16 cellular contexts compared by ENCODE assay signal in the genomic region with DNA sequence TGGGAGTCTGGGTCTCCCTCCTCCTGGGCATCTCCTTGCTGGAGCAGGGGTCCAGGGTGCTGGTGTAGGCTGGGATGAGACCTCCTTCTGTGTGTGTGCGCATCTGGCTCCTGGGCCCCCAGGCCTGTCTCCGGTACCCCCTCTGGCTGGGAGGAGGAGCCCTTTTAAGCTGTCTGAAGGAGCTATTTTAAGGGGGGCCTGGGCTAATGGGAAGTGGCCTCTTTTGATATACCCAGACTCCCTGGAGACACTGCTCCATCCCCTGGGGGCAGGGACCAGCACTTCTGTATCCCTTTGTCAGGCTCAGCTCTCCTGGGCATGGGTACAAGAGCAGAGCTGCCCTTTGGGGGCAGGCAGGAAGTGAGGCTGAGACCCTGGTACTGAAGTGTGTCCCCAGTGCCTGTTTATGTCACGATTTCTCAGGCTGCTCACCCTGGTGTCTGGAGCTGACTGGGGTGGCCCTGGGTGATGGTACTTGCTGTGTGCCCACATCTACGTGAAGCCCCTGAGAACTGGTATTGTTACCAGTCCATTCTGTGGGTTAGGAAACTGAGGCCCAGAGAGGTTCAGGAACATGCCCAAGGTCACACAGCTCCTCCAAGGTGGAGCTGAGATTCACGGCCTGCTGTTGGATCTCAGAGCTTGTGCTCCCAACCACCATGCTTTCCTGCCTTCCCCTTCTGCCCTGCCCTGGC. TPM values are rescaled to one million over a fixed set of nuclear protein-coding genes. Genes with fewer than 3 reads are reported as not detected.
A peak's percentile ranks its signal among the peaks of the same experiment; 100 is the strongest.
DNase-seq lines count a peak whose midpoint lies in the region; ATAC-seq, FAIRE-seq and TF ChIP-seq lines count a peak whose summit lies in the region.
"Had no signal": no experiment of that assay in that cellular context is flagged by ENCODE, and none has a peak within 500 bp of the region (broad histone marks: within the 10 kb centered on the region; RNA-seq: fewer than 3 reads in every experiment).

No MANE protein-coding gene starts in this region.

- TF ChIP-seq CTCF in left lung (IDR thresholded peaks at IDR 0.05): no peak
- TF ChIP-seq CTCF in lower lobe of right lung (IDR thresholded peaks at IDR 0.05): no peak

- no peak for FAIRE-seq in GM19239 (lab: Jason Lieb, UNC)
- FAIRE-seq: endometrium, frontal cortex, HTR-8/SVneo, pancreas had no signal

- H3K36me3 Mint-ChIP-seq in stimulated activated naive CD8-positive, alpha-beta T cell treated with anti-CD3 and anti-CD28 coated beads, Interleukin-15, Interleukin-2, amounts not matched to agents 100 ng/mL and 50 ng/mL, for 24 hours (ENCODE audit: low read depth): peaks cover 24% of the 10 kb centered on the region
- H3K36me3 Mint-ChIP-seq in activated CD4-positive, alpha-beta memory T cell treated with anti-CD3 and anti-CD28 coated beads, Interleukin-2, amount 10 ng/mL, durations not matched to agents 7 days and 5 days (ENCODE audit: low read depth): peaks cover 67% of the 10 kb centered on the region

- H3K27ac Mint-ChIP-seq in stimulated activated naive CD8-positive, alpha-beta T cell treated with anti-CD3 and anti-CD28 coated beads, Interleukin-15, Interleukin-2, amounts not matched to agents 100 ng/mL and 50 ng/mL, for 24 hours: peak overlapping the region; percentile 99
- peak overlapping the region; percentile 98 for H3K27ac Mint-ChIP-seq in activated CD4-positive, alpha-beta memory T cell treated with anti-CD3 and anti-CD28 coated beads, Interleukin-2, amount 10 ng/mL, durations not matched to agents 7 days and 5 days

- CTCF ChIA-PET in activated CD4-positive, alpha-beta memory T cell treated with anti-CD3 and anti-CD28 coated beads, Interleukin-2, amount 10 ng/mL, durations not matched to agents 7 days and 5 days (lab: Charles Lee): interaction anchor here (0.7 to 4.2 kb wide), 8 partner anchors 8 to 408 kb away, joined by 3 to 37 read pairs (median 7); partner anchors contain the start of genes ADCY7 and SNX20

- no peaks in the 10 kb centered on the region for H3K9me3 ChIP-seq in left lung
- no peaks in the 10 kb centered on the region for H3K9me3 ChIP-seq in lower lobe of right lung
- H3K9me3 ChIP-seq: breast epithelium, pancreas, upper lobe of left lung had no signal

- H3K27me3 ChIP-seq in left lung: no peaks in the 10 kb centered on the region
- no peaks in the 10 kb centered on the region for H3K27me3 ChIP-seq in lower lobe of right lung (ENCODE audit: low read depth)
- H3K27me3 ChIP-seq: breast epithelium, pancreas, upper lobe of left lung had no signal

- no peak for DNase-seq in stimulated activated naive CD8-positive, alpha-beta T cell treated with anti-CD3 and anti-CD28 coated beads, Interleukin-15, Interleukin-2, amounts not matched to agents 100 U/mL and 50 U/mL, for 24 hours
- DNase-seq in activated CD4-positive, alpha-beta memory T cell treated with anti-CD3 and anti-CD28 coated beads, Interleukin-2, amount 10 ng/mL, durations not matched to agents 7 days and 5 days: no peak
- peak; percentile 23 to 29 for DNase-seq in left lung
- no peak for DNase-seq in lower lobe of right lung
- DNase-seq in NK-92 (lab: John Stamatoyannopoulos, UW; ENCODE audit: unreplicated experiment): no peak
- DNase-seq in GM19239 (ENCODE audit: insufficient read length, low spot score): no peak
- DNase-seq: mesendoderm; stimulated activated CD4-positive, alpha-beta T cell treated with anti-CD3 and anti-CD28 coated beads, Interleukin-15, amount 100 ng/mL, for 24 hours; upper lobe of left lung had no signal

- intact Hi-C loops in left lung (cut with DNase I) (no loop called here), lower lobe of right lung (cut with DNase I) (no loop called here)

- H3K27ac ChIP-seq in left lung (peak overlapping the region in 1 of 2 donors; percentile 89), lower lobe of right lung (no peak overlapping the region)
- H3K27ac ChIP-seq: pancreas had no signal

- no peaks in the 10 kb centered on the region for H3K9me3 Mint-ChIP-seq in stimulated activated naive CD8-positive, alpha-beta T cell treated with anti-CD3 and anti-CD28 coated beads, Interleukin-15, Interleukin-2, amounts not matched to agents 100 ng/mL and 50 ng/mL, for 24 hours
- H3K9me3 Mint-ChIP-seq in activated CD4-positive, alpha-beta memory T cell treated with anti-CD3 and anti-CD28 coated beads, Interleukin-2, amount 10 ng/mL, durations not matched to agents 7 days and 5 days: no peaks in the 10 kb centered on the region

- H3K36me3 ChIP-seq in left lung: no peaks in the 10 kb centered on the region
- no peaks in the 10 kb centered on the region for H3K36me3 ChIP-seq in lower lobe of right lung
- H3K36me3 ChIP-seq: breast epithelium, pancreas, upper lobe of left lung had no signal

- peaks cover 96% of the 10 kb centered on the region for H3K4me1 Mint-ChIP-seq in stimulated activated naive CD8-positive, alpha-beta T cell treated with anti-CD3 and anti-CD28 coated beads, Interleukin-15, Interleukin-2, amounts not matched to agents 100 ng/mL and 50 ng/mL, for 24 hours (ENCODE audit: low read depth)
- H3K4me1 Mint-ChIP-seq in activated CD4-positive, alpha-beta memory T cell treated with anti-CD3 and anti-CD28 coated beads, Interleukin-2, amount 10 ng/mL, durations not matched to agents 7 days and 5 days: peaks cover 94% of the 10 kb centered on the region

- ATAC-seq in stimulated activated naive CD8-positive, alpha-beta T cell treated with anti-CD3 and anti-CD28 coated beads, Interleukin-15, Interleukin-2, amounts not matched to agents 100 U/mL and 50 U/mL, for 24 hours: no peak
- ATAC-seq in left lung: no peak
- no peak for ATAC-seq in lower lobe of right lung
- ATAC-seq in GM19023 (IDR thresholded peaks at IDR 0.05; ENCODE audit: unreplicated experiment): no peak
- ATAC-seq: pancreas had no signal

- peak overlapping the region; percentile 91 for H3K4me3 Mint-ChIP-seq in stimulated activated naive CD8-positive, alpha-beta T cell treated with anti-CD3 and anti-CD28 coated beads, Interleukin-15, Interleukin-2, amounts not matched to agents 100 ng/mL and 50 ng/mL, for 24 hours
- peak overlapping the region; percentile 88 for H3K4me3 Mint-ChIP-seq in activated CD4-positive, alpha-beta memory T cell treated with anti-CD3 and anti-CD28 coated beads, Interleukin-2, amount 10 ng/mL, durations not matched to agents 7 days and 5 days

- POLR2A ChIA-PET in activated CD4-positive, alpha-beta memory T cell treated with anti-CD3 and anti-CD28 coated beads, Interleukin-2, amount 10 ng/mL, durations not matched to agents 7 days and 5 days (lab: Charles Lee): interaction anchor here (1.1 to 37.2 kb wide), 16 partner anchors 1 to 474 kb away, joined by 3 to 686 read pairs (median 8); partner anchors contain the start of genes ADCY7, BRD7 and SNX20

- H3K27me3 Mint-ChIP-seq in stimulated activated naive CD8-positive, alpha-beta T cell treated with anti-CD3 and anti-CD28 coated beads, Interleukin-15, Interleukin-2, amounts not matched to agents 100 ng/mL and 50 ng/mL, for 24 hours: no peaks in the 10 kb centered on the region
- no peaks in the 10 kb centered on the region for H3K27me3 Mint-ChIP-seq in activated CD4-positive, alpha-beta memory T cell treated with anti-CD3 and anti-CD28 coated beads, Interleukin-2, amount 10 ng/mL, durations not matched to agents 7 days and 5 days

- peaks cover 0 to 91% of the 10 kb centered on the region in 2 donors for H3K4me1 ChIP-seq in left lung
- peaks cover 65% of the 10 kb centered on the region for H3K4me1 ChIP-seq in lower lobe of right lung
- H3K4me1 ChIP-seq: breast epithelium, pancreas had no signal

- no peak overlapping the region for H3K4me3 ChIP-seq in left lung
- H3K4me3 ChIP-seq in lower lobe of right lung: no peak overlapping the region
- H3K4me3 ChIP-seq: breast epithelium, pancreas had no signal

RNA-seq across cellular contexts. Expression of gene ADCY7, which starts 6.5 kb away (rescaled TPM):
- 100 to 1,000 TPM; 266 to 270 TPM for total RNA-seq in activated CD4-positive, alpha-beta memory T cell treated with anti-CD3 and anti-CD28 coated beads, Interleukin-2, amount 10 ng/mL, durations not matched to agents 7 days and 5 days
- total RNA-seq in left lung: 100 to 1,000 TPM in 1 of 2 donors, 10 to 100 TPM in 1; 77.6 to 116 TPM
- 115 TPM for total RNA-seq in lower lobe of right lung

Comparison
In these comparisons a context has a peak if more than half of its experiments do, and no peak if none do; other contexts are left out.
1. DNase-seq: peak in left lung (2 of 2); none in stimulated activated naive CD8-positive, alpha-beta T cell treated with anti-CD3 and anti-CD28 coated beads, Interleukin-15, Interleukin-2, amounts not matched to agents 100 U/mL and 50 U/mL, for 24 hours (single experiment), activated CD4-positive, alpha-beta memory T cell treated with anti-CD3 and anti-CD28 coated beads, Interleukin-2, amount 10 ng/mL, durations not matched to agents 7 days and 5 days (single experiment), lower lobe of right lung (single experiment), NK-92 (single experiment) and GM19239 (single experiment).